10 cellular contexts compared by ENCODE assay signal in the genomic region with DNA sequence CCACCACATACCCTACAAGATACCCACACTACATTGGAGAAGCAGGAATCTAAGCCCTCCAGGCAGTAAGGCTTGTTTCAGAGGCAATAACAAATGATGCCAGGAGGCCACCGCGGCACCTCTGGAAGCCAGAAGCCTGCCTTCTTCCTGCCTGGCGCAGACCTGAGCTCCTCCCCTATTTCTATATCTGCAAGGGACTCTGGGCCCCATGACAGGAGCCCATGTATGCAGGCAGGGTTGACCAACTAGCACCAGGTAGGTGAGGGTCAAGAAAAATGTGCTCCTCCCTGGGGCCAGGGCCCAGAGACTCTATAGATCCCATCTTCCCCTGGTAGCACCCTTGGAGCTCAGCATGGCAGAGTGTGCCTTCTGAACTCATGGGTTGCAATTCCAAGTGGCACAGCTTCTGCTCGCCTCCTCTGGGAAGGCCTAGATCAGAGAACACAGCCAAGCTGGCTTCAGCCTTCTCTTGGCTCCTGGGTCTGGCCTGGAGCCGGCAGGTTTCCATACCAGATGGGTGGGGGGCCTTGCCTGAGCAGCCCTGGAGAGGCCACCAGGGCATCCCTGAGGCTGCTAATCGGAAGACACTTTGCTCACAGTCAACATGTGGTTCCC.
DNase-seq lines count a peak whose midpoint lies in the region; ATAC-seq and TF ChIP-seq lines count a peak whose summit lies in the region.
"Had no signal": no experiment of that assay in that cellular context is flagged by ENCODE, and none has a peak within 500 bp of the region (broad histone marks: within the 10 kb centered on the region; RNA-seq: fewer than 3 reads in every experiment).

No MANE protein-coding gene starts in this region.

- CTCF ChIA-PET in activated CD4-positive, alpha-beta memory T cell treated with anti-CD3 and anti-CD28 coated beads for 36 hours (lab: Charles Lee): interaction anchor here (0.7 to 6.3 kb wide), 19 partner anchors 9 to 199 kb away, joined by 3 to 120 read pairs (median 6); a partner anchor contains a TSS
- CTCF ChIA-PET in activated CD4-positive, alpha-beta memory T cell treated with anti-CD3 and anti-CD28 coated beads, Interleukin-2, amount 10 ng/mL, durations not matched to agents 7 days and 5 days (lab: Charles Lee): interaction anchor here (1.1 to 4.6 kb wide), 11 partner anchors 9 to 194 kb away, joined by 3 to 77 read pairs (median 8); a partner anchor contains a TSS

- H3K4me1 Mint-ChIP-seq in activated CD4-positive, alpha-beta memory T cell treated with anti-CD3 and anti-CD28 coated beads for 36 hours (ENCODE audit: low read depth): peaks cover 57% of the 10 kb centered on the region
- H3K4me1 Mint-ChIP-seq in activated CD4-positive, alpha-beta memory T cell treated with anti-CD3 and anti-CD28 coated beads, Interleukin-2, amount 10 ng/mL, durations not matched to agents 7 days and 5 days: peaks cover 39% of the 10 kb centered on the region
- peaks cover 30 to 43% (median 40%) of the 10 kb centered on the region in 3 donors for H3K4me1 Mint-ChIP-seq in IgD-negative memory B cell

- peaks cover 3 to 53% (median 18%) of the 10 kb centered on the region in 3 donors for H3K4me1 ChIP-seq in gastroesophageal sphincter
- peaks cover 0 to 18% (median 9%) of the 10 kb centered on the region in 4 donors for H3K4me1 ChIP-seq in tibial artery
- H3K4me1 ChIP-seq: BE2C, HAP-1 had no signal

- POLR2A ChIA-PET in activated CD4-positive, alpha-beta memory T cell treated with anti-CD3 and anti-CD28 coated beads for 36 hours (lab: Charles Lee): interaction anchor here (0.7 to 1.6 kb wide), 5 partner anchors 12 to 192 kb away, joined by 3 read pairs; no protein-coding TSS in a partner anchor
- POLR2A ChIA-PET in activated CD4-positive, alpha-beta memory T cell treated with anti-CD3 and anti-CD28 coated beads, Interleukin-2, amount 10 ng/mL, durations not matched to agents 7 days and 5 days (lab: Charles Lee): interaction anchor here (0.6 to 5.3 kb wide), 7 partner anchors 10 to 195 kb away, joined by 3 to 19 read pairs (median 4); no protein-coding TSS in a partner anchor

- intact Hi-C loops in activated CD4-positive, alpha-beta memory T cell treated with anti-CD3 and anti-CD28 coated beads for 36 hours (cut with micrococcal nuclease): loop anchor here (1.0 to 2.0 kb wide), 4 partner anchors 41 to 195 kb away; a partner anchor contains a TSS
- intact Hi-C loops in tibial artery (cut with DNase I; ENCODE audit: low total_unique reads): loop anchor here (2.0 to 10.0 kb wide), 2 partner anchors 195 to 801 kb away; no protein-coding TSS in a partner anchor

- peaks cover 20% of the 10 kb centered on the region for H3K36me3 Mint-ChIP-seq in activated CD4-positive, alpha-beta memory T cell treated with anti-CD3 and anti-CD28 coated beads for 36 hours
- H3K36me3 Mint-ChIP-seq in activated CD4-positive, alpha-beta memory T cell treated with anti-CD3 and anti-CD28 coated beads, Interleukin-2, amount 10 ng/mL, durations not matched to agents 7 days and 5 days (ENCODE audit: low read depth): peaks cover 31% of the 10 kb centered on the region
- peaks cover 6% of the 10 kb centered on the region for H3K36me3 Mint-ChIP-seq in IgD-negative memory B cell

- no peak for TF ChIP-seq EP300 in gastroesophageal sphincter (IDR thresholded peaks at IDR 0.05)

- TF ChIP-seq CTCF in gastroesophageal sphincter (IDR thresholded peaks at IDR 0.05): no peak
- no peak for TF ChIP-seq CTCF in tibial artery (IDR thresholded peaks at IDR 0.05)
- no peak for TF ChIP-seq CTCF in GM20000 (IDR thresholded peaks at IDR 0.05; ENCODE audit: extremely low read depth, missing control alignments)

- no CpG with 5 or more reads among the region's 6 CpGs for WGBS in gastroesophageal sphincter (ENCODE audit: low coverage in 1 of 2), 2 donors

- H3K36me3 ChIP-seq in gastroesophageal sphincter (peaks cover 0 to 76% of the 10 kb centered on the region in 2 donors), tibial artery (peaks cover 0 to 37% (median 18%) of the 10 kb centered on the region in 3 donors)
- H3K36me3 ChIP-seq: BE2C, HAP-1 had no signal

- DNase-seq in activated CD4-positive, alpha-beta memory T cell treated with anti-CD3 and anti-CD28 coated beads for 36 hours: no peak
- DNase-seq in activated CD4-positive, alpha-beta memory T cell treated with anti-CD3 and anti-CD28 coated beads, Interleukin-2, amount 10 ng/mL, durations not matched to agents 7 days and 5 days: no peak
- peak; percentile 17 to 56 for DNase-seq in tibial artery
- no peak for DNase-seq in GM20000 (ENCODE audit: low spot score)
- no peak for DNase-seq in cortex of kidney (lab: John Stamatoyannopoulos, UW)
- DNase-seq in NCI-H1105 treated with DMSO at 0.1 percent for 48 hours (lab: John Stamatoyannopoulos, UW): no peak

- H3K27me3 Mint-ChIP-seq in activated CD4-positive, alpha-beta memory T cell treated with anti-CD3 and anti-CD28 coated beads for 36 hours: no peaks in the 10 kb centered on the region
- H3K27me3 Mint-ChIP-seq in activated CD4-positive, alpha-beta memory T cell treated with anti-CD3 and anti-CD28 coated beads, Interleukin-2, amount 10 ng/mL, durations not matched to agents 7 days and 5 days: no peaks in the 10 kb centered on the region
- no peaks in the 10 kb centered on the region for H3K27me3 Mint-ChIP-seq in IgD-negative memory B cell

- no peak for TF ChIP-seq POLR2A in gastroesophageal sphincter (IDR thresholded peaks at IDR 0.05)

- ATAC-seq in gastroesophageal sphincter: peak; percentile 18

- no peak overlapping the region for H3K4me3 Mint-ChIP-seq in activated CD4-positive, alpha-beta memory T cell treated with anti-CD3 and anti-CD28 coated beads for 36 hours
- no peak overlapping the region for H3K4me3 Mint-ChIP-seq in activated CD4-positive, alpha-beta memory T cell treated with anti-CD3 and anti-CD28 coated beads, Interleukin-2, amount 10 ng/mL, durations not matched to agents 7 days and 5 days
- peak overlapping the region in 3 of 4 donors; percentile 20 to 71 (median 50) for H3K4me3 Mint-ChIP-seq in IgD-negative memory B cell

- H3K27me3 ChIP-seq in gastroesophageal sphincter: no peaks in the 10 kb centered on the region
- H3K27me3 ChIP-seq in tibial artery: no peaks in the 10 kb centered on the region
- H3K27me3 ChIP-seq: BE2C had no signal

- peak overlapping the region; percentile 60 for H3K27ac Mint-ChIP-seq in activated CD4-positive, alpha-beta memory T cell treated with anti-CD3 and anti-CD28 coated beads for 36 hours
- H3K27ac Mint-ChIP-seq in activated CD4-positive, alpha-beta memory T cell treated with anti-CD3 and anti-CD28 coated beads, Interleukin-2, amount 10 ng/mL, durations not matched to agents 7 days and 5 days: no peak overlapping the region
- H3K27ac Mint-ChIP-seq in IgD-negative memory B cell: peak overlapping the region; percentile 86 to 97 (median 95)

- H3K9me3 ChIP-seq in gastroesophageal sphincter: no peaks in the 10 kb centered on the region
- H3K9me3 ChIP-seq in tibial artery: no peaks in the 10 kb centered on the region
- H3K9me3 ChIP-seq: BE2C, HAP-1 had no signal

- no peak overlapping the region for H3K4me3 ChIP-seq in gastroesophageal sphincter
- H3K4me3 ChIP-seq in tibial artery: no peak overlapping the region
- H3K4me3 ChIP-seq: HAP-1 had no signal

- H3K9me3 Mint-ChIP-seq in activated CD4-positive, alpha-beta memory T cell treated with anti-CD3 and anti-CD28 coated beads for 36 hours: no peaks in the 10 kb centered on the region
- no peaks in the 10 kb centered on the region for H3K9me3 Mint-ChIP-seq in activated CD4-positive, alpha-beta memory T cell treated with anti-CD3 and anti-CD28 coated beads, Interleukin-2, amount 10 ng/mL, durations not matched to agents 7 days and 5 days
- no peaks in the 10 kb centered on the region for H3K9me3 Mint-ChIP-seq in IgD-negative memory B cell

- H3K27ac ChIP-seq in gastroesophageal sphincter: peak overlapping the region in 3 of 4 donors; percentile 4 to 87 (median 84)
- peak overlapping the region; percentile 40 to 50 for H3K27ac ChIP-seq in tibial artery

Comparison
In these comparisons a context has a peak if more than half of its experiments do, and no peak if none do; other contexts are left out.
1. DNase-seq: peak in tibial artery (2 of 2); none in activated CD4-positive, alpha-beta memory T cell treated with anti-CD3 and anti-CD28 coated beads for 36 hours (single experiment), activated CD4-positive, alpha-beta memory T cell treated with anti-CD3 and anti-CD28 coated beads, Interleukin-2, amount 10 ng/mL, durations not matched to agents 7 days and 5 days (single experiment), GM20000 (single experiment), cortex of kidney (single experiment) and NCI-H1105 treated with DMSO at 0.1 percent for 48 hours (single experiment).
2. H3K4me3 Mint-ChIP-seq: peak in IgD-negative memory B cell (3 of 4); none in activated CD4-positive, alpha-beta memory T cell treated with anti-CD3 and anti-CD28 coated beads for 36 hours (single experiment) and activated CD4-positive, alpha-beta memory T cell treated with anti-CD3 and anti-CD28 coated beads, Interleukin-2, amount 10 ng/mL, durations not matched to agents 7 days and 5 days (single experiment).